ENCODE assay signal across 8 cellular contexts in genomic region chr20:6178537-6178936, GRCh38. TPM values are rescaled to one million over a fixed set of nuclear protein-coding genes. Genes with fewer than 3 reads are reported as not detected.
A peak's percentile ranks its signal among the peaks of the same experiment; 100 is the strongest.
DNase-seq lines count a peak whose midpoint lies in the region; ATAC-seq, FAIRE-seq and TF ChIP-seq lines count a peak whose summit lies in the region.

No MANE protein-coding gene starts in this region.

- H3K4me3 Mint-ChIP-seq in activated CD4-positive, alpha-beta T cell treated with anti-CD3 and anti-CD28 coated beads, Interleukin-2, amount 10 ng/mL, durations not matched to agents 24 days and 14 days: no peak overlapping the region

- no peaks in the 10 kb centered on the region for H3F3A ChIP-seq in SK-N-SH (replicated peaks; ENCODE audit: insufficient read depth)
- no peaks in the 10 kb centered on the region for H3F3A ChIP-seq in smooth muscle cell (ENCODE audit: low read depth)

- TF ChIP-seq EP300 in SK-N-SH (IDR thresholded peaks at IDR 0.05; ENCODE audit: borderline replicate concordance in 1 of 2, low read depth in 1 of 2, low read length in 1 of 2): no peak

- H3K79me2 ChIP-seq in SK-N-SH (ENCODE audit: insufficient read depth) (no peaks in the 10 kb centered on the region), smooth muscle cell (ENCODE audit: low read depth) (no peaks in the 10 kb centered on the region)

- no peaks in the 10 kb centered on the region for H3K36me3 ChIP-seq in SK-N-SH (replicated peaks in 1 of 2; ENCODE audit: control insufficient read depth in 1 of 2, insufficient read depth in 2 of 2, low read length in 1 of 2)
- no peaks in the 10 kb centered on the region for H3K36me3 ChIP-seq in smooth muscle cell (ENCODE audit: low read depth)

- H4K20me1 ChIP-seq in SK-N-SH (ENCODE audit: insufficient read depth) (no peaks in the 10 kb centered on the region), smooth muscle cell (ENCODE audit: low read depth) (no peaks in the 10 kb centered on the region)

- ATAC-seq in SK-N-SH treated with all-trans-retinoic acid at 6 μM for 48 hours: no peak

- TF ChIP-seq CTCF in SK-N-SH (IDR thresholded peaks at IDR 0.05) (peak; percentile 42), smooth muscle cell (IDR thresholded peaks at IDR 0.05; ENCODE audit: borderline replicate concordance, insufficient read depth, poor library complexity, severe bottlenecking) (peak; percentile 55)

- H3K27me3 Mint-ChIP-seq in activated CD4-positive, alpha-beta T cell treated with anti-CD3 and anti-CD28 coated beads, Interleukin-2, amount 10 ng/mL, durations not matched to agents 24 days and 14 days: no peaks in the 10 kb centered on the region

- peak; percentile 76 for FAIRE-seq in endometrium (lab: Jason Lieb, UNC)

- H3K4me2 ChIP-seq in SK-N-SH (no peak overlapping the region), smooth muscle cell (no peak overlapping the region)

- intact Hi-C loops in activated CD4-positive, alpha-beta T cell treated with anti-CD3 and anti-CD28 coated beads, Interleukin-2, amount 10 ng/mL, durations not matched to agents 24 days and 14 days (cut with micrococcal nuclease): no loop called here

- H3K4me3 ChIP-seq in SK-N-SH (ENCODE audit: low read depth in 2 of 2, low read length in 1 of 2) (no peak overlapping the region; a peak in 1 of 4 replicates), smooth muscle cell (no peak overlapping the region)

- H3K4me1 Mint-ChIP-seq in activated CD4-positive, alpha-beta T cell treated with anti-CD3 and anti-CD28 coated beads, Interleukin-2, amount 10 ng/mL, durations not matched to agents 24 days and 14 days: no peaks in the 10 kb centered on the region

- no peaks in the 10 kb centered on the region for H3K4me1 ChIP-seq in SK-N-SH (ENCODE audit: control insufficient read depth in 1 of 2, insufficient read depth in 2 of 2, low read depth in 1 of 2, low read length in 1 of 2)
- no peaks in the 10 kb centered on the region for H3K4me1 ChIP-seq in smooth muscle cell (ENCODE audit: low read depth)

- H3K9me3 Mint-ChIP-seq in activated CD4-positive, alpha-beta T cell treated with anti-CD3 and anti-CD28 coated beads, Interleukin-2, amount 10 ng/mL, durations not matched to agents 24 days and 14 days: no peaks in the 10 kb centered on the region

- no peaks in the 10 kb centered on the region for H3K9me3 ChIP-seq in SK-N-SH
- H3K9me3 ChIP-seq in smooth muscle cell (replicated peaks; ENCODE audit: low read depth): no peaks in the 10 kb centered on the region

- H3K27me3 ChIP-seq in SK-N-SH (ENCODE audit: insufficient read depth) (no peaks in the 10 kb centered on the region), smooth muscle cell (ENCODE audit: low read depth) (no peaks in the 10 kb centered on the region)

- no peaks in the 10 kb centered on the region for H3K9me2 ChIP-seq in SK-N-SH

- WGBS in SK-N-SH (ENCODE audit: low lambda C conversion rate): 2% methylated on average over 3 of the region's 3 CpGs
- WGBS in smooth muscle cell (ENCODE audit: low lambda C conversion rate): 14% methylated on average over 3 of the region's 3 CpGs

- H2AFZ ChIP-seq in SK-N-SH (ENCODE audit: low read depth) (no peak overlapping the region), smooth muscle cell (ENCODE audit: low read depth) (no peak overlapping the region)

- H3K9ac ChIP-seq in SK-N-SH (no peak overlapping the region), smooth muscle cell (ENCODE audit: low read depth) (no peak overlapping the region)

- no peak overlapping the region for H3K27ac Mint-ChIP-seq in activated CD4-positive, alpha-beta T cell treated with anti-CD3 and anti-CD28 coated beads, Interleukin-2, amount 10 ng/mL, durations not matched to agents 24 days and 14 days

- no peaks in the 10 kb centered on the region for H3K36me3 Mint-ChIP-seq in activated CD4-positive, alpha-beta T cell treated with anti-CD3 and anti-CD28 coated beads, Interleukin-2, amount 10 ng/mL, durations not matched to agents 24 days and 14 days (ENCODE audit: low read depth)

- peak; percentile 28 for DNase-seq in SK-N-SH
- peak; percentile 4 for DNase-seq in NCI-H524 treated with DMSO at 0.1 percent for 48 hours (lab: John Stamatoyannopoulos, UW)
- no peak for DNase-seq in smooth muscle cell (lab: John Stamatoyannopoulos, UW; ENCODE audit: unreplicated experiment)
- no peak for DNase-seq in NCI-H2107 treated with DMSO at 0.1 percent for 48 hours (lab: John Stamatoyannopoulos, UW; ENCODE audit: unreplicated experiment)
- no peak for DNase-seq in activated naive CD4-positive, alpha-beta T cell (lab: John Stamatoyannopoulos, UW)
- DNase-seq in activated CD4-positive, alpha-beta T cell treated with anti-CD3 and anti-CD28 coated beads, Interleukin-2, amount 10 ng/mL, durations not matched to agents 24 days and 14 days: no peak

- H3K27ac ChIP-seq in SK-N-SH (ENCODE audit: low read depth in 2 of 2, low read length in 1 of 2) (no peak overlapping the region), smooth muscle cell (ENCODE audit: low read depth) (no peak overlapping the region)

- POLR2A ChIA-PET in SK-N-SH (lab: Yijun Ruan, JAX): no interaction called here

- CTCF ChIA-PET in SK-N-SH (lab: Yijun Ruan, JAX): interaction anchor here (0.7 to 1.5 kb wide), 6 partner anchors 9 to 916 kb away, joined by 3 to 5 read pairs (median 3); no protein-coding TSS in a partner anchor

- TF ChIP-seq RAD21 in SK-N-SH (IDR thresholded peaks at IDR 0.05; ENCODE audit: low read length): peak; percentile 82

TF ChIP-seq in SK-N-SH, 30 proteins besides CTCF, POLR2A, EP300 and RAD21:
- TF ChIP-seq SMC3 (IDR thresholded peaks at IDR 0.05; ENCODE audit: low read depth, low read length): peak; percentile 41; the same call in 1 of the 2 replicates
- TF ChIP-seq IRF3 (IDR thresholded peaks at IDR 0.05; ENCODE audit: low read depth, low read length): no peak
- no peak for TF ChIP-seq FOXM1 (IDR thresholded peaks at IDR 0.05; ENCODE audit: low read depth)
- TF ChIP-seq, protein P1, sequence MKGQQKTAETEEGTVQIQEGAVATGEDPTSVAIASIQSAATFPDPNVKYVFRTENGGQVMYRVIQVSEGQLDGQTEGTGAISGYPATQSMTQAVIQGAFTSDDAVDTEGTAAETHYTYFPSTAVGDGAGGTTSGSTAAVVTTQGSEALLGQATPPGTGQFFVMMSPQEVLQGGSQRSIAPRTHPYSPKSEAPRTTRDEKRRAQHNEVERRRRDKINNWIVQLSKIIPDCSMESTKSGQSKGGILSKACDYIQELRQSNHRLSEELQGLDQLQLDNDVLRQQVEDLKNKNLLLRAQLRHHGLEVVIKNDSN (IDR thresholded peaks at IDR 0.05; ENCODE audit: borderline replicate concordance, low read depth): no peak
- no peak for TF ChIP-seq GATA2 (CRISPR knock-in tag; IDR thresholded peaks at IDR 0.05)
- no peak for TF ChIP-seq EZH2phosphoT487 (IDR thresholded peaks at IDR 0.05; ENCODE audit: borderline replicate concordance, low read depth)
- no peak for TF ChIP-seq FOSL2 (IDR thresholded peaks at IDR 0.05; ENCODE audit: borderline replicate concordance, low read depth)
- TF ChIP-seq CHD2 (IDR thresholded peaks at IDR 0.05; ENCODE audit: low read length, partially characterized antibody): no peak

TF ChIP-seq in SK-N-SH treated with all-trans-retinoic acid at 6 μM for 48 hours, 23 proteins besides CTCF, POLR2A, EP300 and RAD21 (continues in another document):
- TF ChIP-seq POU6F1 (CRISPR knock-in tag; IDR thresholded peaks at IDR 0.05; ENCODE audit: borderline replicate concordance, low read depth) (no peak), TOX (CRISPR knock-in tag; IDR thresholded peaks at IDR 0.05; ENCODE audit: borderline replicate concordance) (no peak), BACH2 (CRISPR knock-in tag; IDR thresholded peaks at IDR 0.05; ENCODE audit: borderline replicate concordance) (no peak), SNAI2 (CRISPR knock-in tag; IDR thresholded peaks at IDR 0.05) (no peak), PATZ1 (CRISPR knock-in tag; IDR thresholded peaks at IDR 0.05; ENCODE audit: borderline replicate concordance) (no peak), ZFP30 (CRISPR knock-in tag; IDR thresholded peaks at IDR 0.05) (no peak), RARB (CRISPR knock-in tag; IDR thresholded peaks at IDR 0.05) (no peak), TCF4 (CRISPR knock-in tag; IDR thresholded peaks at IDR 0.05; ENCODE audit: borderline replicate concordance) (no peak), OSR1 (CRISPR knock-in tag; IDR thresholded peaks at IDR 0.05) (no peak)

RNA-seq across cellular contexts. Expression of gene FERMT1, which starts 55.7 kb away (rescaled TPM):
- polyA plus RNA-seq in SK-N-SH (2012; rRNA removed) (0.81 and 0.93 TPM in 2 replicates), smooth muscle cell (0.79 and 8.3 TPM in 2 replicates)
- polyA plus RNA-seq in SK-N-SH (2012; cell fraction: cytosol; rRNA removed): 0.64 and 0.68 TPM in 2 replicates
- polyA plus RNA-seq in SK-N-SH (2012; cell fraction: nucleus; rRNA removed): 0.88 and 0.91 TPM in 2 replicates
- total RNA-seq in smooth muscle cell: 11.2 and 13.8 TPM in 2 replicates
- 0.58 and 0.71 TPM in 2 replicates for total RNA-seq in activated CD4-positive, alpha-beta T cell treated with anti-CD3 and anti-CD28 coated beads, Interleukin-2, amount 10 ng/mL, durations not matched to agents 24 days and 14 days

Comparison
In these comparisons a context has a peak if more than half of its experiments do, and no peak if none do; other contexts are left out.
1. DNase-seq: peak in SK-N-SH (single experiment) and NCI-H524 treated with DMSO at 0.1 percent for 48 hours (single experiment); none in smooth muscle cell (single experiment), NCI-H2107 treated with DMSO at 0.1 percent for 48 hours (single experiment), activated naive CD4-positive, alpha-beta T cell (0 of 4) and activated CD4-positive, alpha-beta T cell treated with anti-CD3 and anti-CD28 coated beads, Interleukin-2, amount 10 ng/mL, durations not matched to agents 24 days and 14 days (single experiment).